In the genomic region with DNA sequence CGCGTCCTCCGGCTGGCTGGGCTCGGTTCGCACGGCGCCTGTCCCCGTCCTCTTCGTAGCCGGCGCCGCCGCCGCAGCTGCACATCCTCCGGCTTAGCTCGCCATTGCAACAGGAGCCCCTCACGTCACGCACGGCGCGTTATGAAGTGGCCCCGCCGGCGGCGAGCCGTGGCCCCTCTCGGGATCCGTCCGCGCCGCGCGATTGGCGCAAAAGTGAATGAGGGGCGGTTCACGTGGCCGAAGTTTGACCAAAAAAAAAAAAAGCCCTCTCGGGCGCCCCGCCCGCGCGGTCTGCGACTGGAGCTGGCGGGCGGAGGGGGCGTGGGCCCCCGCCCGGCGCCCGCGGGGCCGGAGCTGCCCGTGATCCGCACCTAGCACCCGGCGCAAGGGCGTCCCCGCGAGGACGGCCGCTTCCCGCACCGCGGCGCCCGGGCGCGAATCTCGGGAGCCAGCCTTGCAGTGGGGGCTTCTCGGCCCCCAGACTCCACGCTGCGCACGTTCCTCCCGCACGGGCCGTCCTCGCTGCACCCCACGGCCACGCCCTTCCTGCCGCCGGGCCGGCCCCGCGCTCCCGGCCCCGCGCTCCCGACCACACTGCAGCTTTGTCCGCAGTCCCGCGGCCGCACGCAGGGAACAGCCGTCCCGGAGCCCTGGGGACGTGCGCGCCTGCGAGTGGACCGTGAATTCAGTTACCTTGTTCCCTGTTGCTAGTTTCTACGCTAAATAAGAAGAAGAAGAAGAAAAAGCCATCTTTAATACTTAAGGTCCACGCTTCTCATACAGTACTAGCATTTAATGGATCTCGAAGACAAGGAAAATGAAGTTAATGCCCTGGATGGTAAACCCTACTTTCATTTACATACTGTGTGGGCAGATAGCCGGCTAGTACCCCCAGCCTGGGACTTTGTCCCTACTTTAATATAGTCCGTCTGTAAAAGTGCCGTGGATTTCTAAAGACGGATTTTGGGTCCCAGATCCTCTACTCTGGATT, we compare ENCODE assay signal across 8 cellular contexts. TPM values are rescaled to one million over a fixed set of nuclear protein-coding genes. Genes with fewer than 3 reads are reported as not detected.
DNase-seq lines count a peak whose midpoint lies in the region; ATAC-seq and TF ChIP-seq lines count a peak whose summit lies in the region.

CHSY1 (minus strand) TSS at position 219 of the 991 bp plus-strand sequence. CDS start 592 bp downstream, outside the sequence.

- H3K27me3 ChIP-seq in neural progenitor cell (peaks cover 14% of the 10 kb centered on the region), stomach smooth muscle (ENCODE audit: control insufficient read depth in 1 of 2, insufficient read depth in 2 of 2, low read length in 2 of 2) (no peaks in the 10 kb centered on the region)

- H3K36me3 ChIP-seq in neural progenitor cell (no peaks in the 10 kb centered on the region), stomach smooth muscle (ENCODE audit: control insufficient read depth in 2 of 2, insufficient read depth in 2 of 2, low read length in 2 of 2) (no peaks in the 10 kb centered on the region)

- in situ Hi-C loops in KBM-7 (cut with MboI; ENCODE audit: low pct_unique_long_range_greater_than_20kb, low sequenced_read_pairs), result loop anchor here (25.0 kb wide), 1 partner anchor 615 kb away; no protein-coding TSS in a partner anchor

- H3K27ac Mint-ChIP-seq in neural progenitor cell, result peak within 1 kb of the TSS; percentile 88

- DNase-seq in EH (ENCODE audit: low read depth) (peak; percentile 93), KBM-7 (peak; percentile 91), SIG-M5 (lab: John Stamatoyannopoulos, UW) (peak; percentile 22), activated gamma-delta T cell (lab: John Stamatoyannopoulos, UW) (peak; percentile 87), fibroblast of villous mesenchyme (ENCODE audit: low read depth) (peak; percentile 96), neural progenitor cell (ENCODE audit: low spot score) (peak; percentile 85)

- H3K4me1 ChIP-seq in neural progenitor cell (peaks cover 27% of the 10 kb centered on the region), stomach smooth muscle (ENCODE audit: control insufficient read depth, insufficient read depth, low read length) (peaks cover 26% of the 10 kb centered on the region)

- peak within 1 kb of the TSS; percentile 86 for H2AFZ ChIP-seq in neural progenitor cell (replicated peaks)

- peaks cover 6% of the 10 kb centered on the region for H3K36me3 Mint-ChIP-seq in neural progenitor cell

- TF ChIP-seq CTCF in fibroblast of villous mesenchyme (IDR thresholded peaks at IDR 0.05; ENCODE audit: insufficient read depth, low read depth, low read length), result peak; percentile 8
- peak; percentile 15 for TF ChIP-seq CTCF in neural progenitor cell (IDR thresholded peaks at IDR 0.05)

- peak within 1 kb of the TSS; percentile 86 for H3K4me2 ChIP-seq in neural progenitor cell

- H3K79me2 ChIP-seq in neural progenitor cell (ENCODE audit: low read depth), result peaks cover 39% of the 10 kb centered on the region

- H3K9me3 ChIP-seq in neural progenitor cell (ENCODE audit: low read depth) (no peaks in the 10 kb centered on the region), stomach smooth muscle (ENCODE audit: control insufficient read depth in 2 of 2, low read length in 2 of 2) (no peaks in the 10 kb centered on the region)

- peak within 1 kb of the TSS; percentile 33 for H3K9ac ChIP-seq in neural progenitor cell
- peak within 1 kb of the TSS; percentile 74 to 84 for H3K9ac ChIP-seq in stomach smooth muscle (ENCODE audit: low read length in 2 of 2)

- H3K4me3 ChIP-seq in fibroblast of villous mesenchyme (ENCODE audit: low read depth, low read length) (peak within 1 kb of the TSS; percentile 86), neural progenitor cell (peak within 1 kb of the TSS; percentile 87), stomach smooth muscle (ENCODE audit: low read length in 2 of 2) (peak within 1 kb of the TSS; percentile 83 to 85)

- H3K4me1 Mint-ChIP-seq in neural progenitor cell, result peaks cover 35% of the 10 kb centered on the region

- H3K27ac ChIP-seq in neural progenitor cell (no peak within 1 kb of the TSS), stomach smooth muscle (ENCODE audit: low read length) (peak within 1 kb of the TSS; percentile 64)

- H3F3A ChIP-seq in neural progenitor cell (ENCODE audit: low read depth), result peaks cover 23% of the 10 kb centered on the region

- H4K20me1 ChIP-seq in neural progenitor cell (ENCODE audit: low read depth), result peaks cover 39% of the 10 kb centered on the region

- peak; percentile 68 for ATAC-seq in GM21717 (IDR thresholded peaks at IDR 0.05; ENCODE audit: unreplicated experiment)

- H3K4me3 Mint-ChIP-seq in neural progenitor cell, result peak within 1 kb of the TSS; percentile 97

- peaks cover 4% of the 10 kb centered on the region for H3K27me3 Mint-ChIP-seq in neural progenitor cell (ENCODE audit: insufficient read depth, low read depth)

- no peaks in the 10 kb centered on the region for H3K9me3 Mint-ChIP-seq in neural progenitor cell

RNA-seq across cellular contexts. Expression of gene CHSY1, which starts in this region (rescaled TPM):
- total RNA-seq in fibroblast of villous mesenchyme (41.5 and 48.3 TPM in 2 replicates), neural progenitor cell (ENCODE audit: low replicate concordance) (23.3 TPM in 2 replicates)

Comparison
In these comparisons a context has a peak if more than half of its experiments do, and no peak if none do; other contexts are left out.
1. DNase-seq: peak in every context shown above with its lines; median percentile 96 in fibroblast of villous mesenchyme; 93 in EH; 91 in KBM-7; 87 in activated gamma-delta T cell; 85 in neural progenitor cell; 22 in SIG-M5.